1 cellular context compared by ENCODE assay signal in genomic region chr18:24935008-24935407, GRCh38.
TF ChIP-seq lines count a peak whose summit lies in the region.

No MANE protein-coding gene starts in this region.

TF ChIP-seq in SK-N-SH treated with all-trans-retinoic acid at 6 μM for 48 hours, 23 proteins besides CTCF, POLR2A, EP300 and RAD21 (continued from another document):
- TF ChIP-seq TSHZ2 (CRISPR knock-in tag; IDR thresholded peaks at IDR 0.05) (no peak), ESRRG (CRISPR knock-in tag; IDR thresholded peaks at IDR 0.05) (no peak), CSDC2 (CRISPR knock-in tag; IDR thresholded peaks at IDR 0.05) (no peak), PPARA (CRISPR knock-in tag; IDR thresholded peaks at IDR 0.05; ENCODE audit: borderline replicate concordance) (no peak), ISL1 (CRISPR knock-in tag; IDR thresholded peaks at IDR 0.05) (no peak), ZNF70 (CRISPR knock-in tag; IDR thresholded peaks at IDR 0.05) (no peak), RARB (CRISPR knock-in tag; IDR thresholded peaks at IDR 0.05) (no peak), BACH2 (CRISPR knock-in tag; IDR thresholded peaks at IDR 0.05; ENCODE audit: borderline replicate concordance) (no peak), CREB5 (CRISPR knock-in tag; IDR thresholded peaks at IDR 0.05; ENCODE audit: low read depth) (no peak), ZFP30 (CRISPR knock-in tag; IDR thresholded peaks at IDR 0.05) (no peak), TOX (CRISPR knock-in tag; IDR thresholded peaks at IDR 0.05; ENCODE audit: borderline replicate concordance) (no peak), OSR1 (CRISPR knock-in tag; IDR thresholded peaks at IDR 0.05) (no peak), SNAI2 (CRISPR knock-in tag; IDR thresholded peaks at IDR 0.05) (no peak), ZFP3 (CRISPR knock-in tag; IDR thresholded peaks at IDR 0.05) (no peak), PATZ1 (CRISPR knock-in tag; IDR thresholded peaks at IDR 0.05; ENCODE audit: borderline replicate concordance) (no peak), ZC3H10 (CRISPR knock-in tag; IDR thresholded peaks at IDR 0.05) (no peak), GLIS3 (CRISPR knock-in tag; IDR thresholded peaks at IDR 0.05) (no peak)
TF ChIP-seq in SK-N-SH treated with all-trans-retinoic acid at 6 μM for 48 hours: peak in this region for 0.
